Comparison of ENCODE assay signal across 21 cellular contexts in genomic region chr3:195860456-195860855, GRCh38. TPM values are rescaled to one million over a fixed set of nuclear protein-coding genes. Genes with fewer than 3 reads are reported as not detected.
DNase-seq lines count a peak whose midpoint lies in the region; ATAC-seq and TF ChIP-seq lines count a peak whose summit lies in the region.
"Had no signal": no experiment of that assay in that cellular context is flagged by ENCODE, and none has a peak within 500 bp of the region (broad histone marks: within the 10 kb centered on the region; RNA-seq: fewer than 3 reads in every experiment).

No MANE protein-coding gene starts in this region.

- no peak overlapping the region for H3K4me3 Mint-ChIP-seq in endothelial cell (ENCODE audit: unreplicated experiment)
- H3K4me3 Mint-ChIP-seq: CD4-positive, alpha-beta T cell; GM23338 had no signal

- H3K4me1 Mint-ChIP-seq in endothelial cell (ENCODE audit: unreplicated experiment), result peaks cover 22% of the 10 kb centered on the region

- H3K27ac ChIP-seq in prostate gland (peak overlapping the region; percentile 59 to 64), stomach (no peak overlapping the region)

- intact Hi-C loops in prostate gland (cut with DNase I), result loop anchor here (5.0 kb wide), 1 partner anchor 52 kb away; no protein-coding TSS in a partner anchor
- intact Hi-C loops in stomach (cut with DNase I; ENCODE audit: low total_unique reads), result loop anchor here (5.0 kb wide), 1 partner anchor 37 kb away; no protein-coding TSS in a partner anchor

- WGBS in prostate gland, result 36% methylated on average over 6 of the region's 6 CpGs
- 37 to 55% (median 52%) methylated on average over 6 of the region's 6 CpGs for WGBS in stomach, 5 donors

- TF ChIP-seq EP300 in stomach (IDR thresholded peaks at IDR 0.05), result no peak

- peaks cover 6% of the 10 kb centered on the region for H3K27me3 Mint-ChIP-seq in endothelial cell (ENCODE audit: unreplicated experiment)
- H3K27me3 Mint-ChIP-seq: CD4-positive, alpha-beta T cell had no signal

- H3K36me3 Mint-ChIP-seq in endothelial cell (ENCODE audit: low read depth, unreplicated experiment), result peaks cover 10% of the 10 kb centered on the region

- no peak for TF ChIP-seq CTCF in LNCaP clone FGC (IDR thresholded peaks at IDR 0.05; ENCODE audit: control insufficient read depth, extremely low read depth, insufficient read depth)
- TF ChIP-seq CTCF in endothelial cell (IDR thresholded peaks at IDR 0.05; ENCODE audit: unreplicated experiment), result no peak
- TF ChIP-seq CTCF in prostate gland (IDR thresholded peaks at IDR 0.05), result no peak
- TF ChIP-seq CTCF in stomach (IDR thresholded peaks at IDR 0.05), result no peak

- peak overlapping the region; percentile 62 for H3K27ac Mint-ChIP-seq in endothelial cell (ENCODE audit: unreplicated experiment)
- H3K27ac Mint-ChIP-seq: CD4-positive, alpha-beta T cell; GM23338 had no signal

- no peak for TF ChIP-seq POLR2A in prostate gland (IDR thresholded peaks at IDR 0.05)
- TF ChIP-seq POLR2A in stomach (IDR thresholded peaks at IDR 0.05), result no peak

- H3K36me3 ChIP-seq in prostate gland, result no peaks in the 10 kb centered on the region
- peaks cover 4 to 13% (median 12%) of the 10 kb centered on the region in 4 donors for H3K36me3 ChIP-seq in stomach

- no peaks in the 10 kb centered on the region for H3K9me3 ChIP-seq in prostate gland
- H3K9me3 ChIP-seq in stomach, result no peaks in the 10 kb centered on the region

- H3K4me3 ChIP-seq in LNCaP clone FGC (ENCODE audit: low read depth, low read length) (no peak overlapping the region), prostate gland (no peak overlapping the region), stomach (no peak overlapping the region)
- H3K4me3 ChIP-seq: GM23338 had no signal

- DNase-seq in NCI-H345 treated with DMSO at 0.1 percent for 48 hours (lab: John Stamatoyannopoulos, UW; ENCODE audit: unreplicated experiment) (peak; percentile 74), NCI-H345 (lab: John Stamatoyannopoulos, UW) (no peak), LNCaP clone FGC (ENCODE audit: low read depth) (peak; percentile 78), endothelial cell (ENCODE audit: low spot score) (no peak), prostate gland (ENCODE audit: low spot score) (no peak), stomach (no peak)
- DNase-seq: 8988T; Calu3; CD4-positive, alpha-beta T cell; HCEC 1CT; NCI-H1105; NCI-H2171 treated with DMSO at 0.1 percent for 48 hours; OCI-M1; SHP77 had no signal

- no peaks in the 10 kb centered on the region for H3K27me3 ChIP-seq in prostate gland (replicated peaks; ENCODE audit: insufficient read depth)
- no peaks in the 10 kb centered on the region for H3K27me3 ChIP-seq in stomach

- ATAC-seq in HG03469 (IDR thresholded peaks at IDR 0.05; ENCODE audit: unreplicated experiment) (no peak), GM18861 (IDR thresholded peaks at IDR 0.05; ENCODE audit: unreplicated experiment) (no peak)

- no peaks in the 10 kb centered on the region for H3K9me3 Mint-ChIP-seq in endothelial cell (ENCODE audit: unreplicated experiment)
- H3K9me3 Mint-ChIP-seq: CD4-positive, alpha-beta T cell; GM23338 had no signal

- peaks cover 2% of the 10 kb centered on the region for H3K4me1 ChIP-seq in prostate gland (replicated peaks)
- peaks cover 10 to 25% (median 19%) of the 10 kb centered on the region in 4 donors for H3K4me1 ChIP-seq in stomach

RNA-seq across cellular contexts. Expression of gene TNK2, which starts 47.9 kb away (rescaled TPM):
- total RNA-seq in endothelial cell (ENCODE audit: unreplicated experiment) (135 TPM), prostate gland (100 to 1,000 TPM in 1 of 2 donors, 10 to 100 TPM in 1; 34.9 to 100 TPM), stomach (100 to 1,000 TPM in 1 of 5 donors, 10 to 100 TPM in 3, 1 to 10 TPM in 1; 6.1 to 431 (median 42.6) TPM)
- polyA plus RNA-seq in stomach, result 10 to 100 TPM; 20.1 to 42.7 (median 34.5) TPM

RNA-seq across cellular contexts. Expression of gene MUC4, which starts 48.7 kb away (rescaled TPM):
- total RNA-seq in endothelial cell (ENCODE audit: unreplicated experiment) (0.05 TPM), prostate gland (10 to 100 TPM in 1 of 2 donors, 1 to 10 TPM in 1; 8.6 to 12.0 TPM), stomach (100 to 1,000 TPM in 1 of 5 donors, 10 to 100 TPM in 3, under 1 TPM in 1; 0.73 to 355 (median 41.3) TPM)
- 10 to 100 TPM in 1 of 3 donors, under 1 TPM in 1, not detected in 1; 0.81 to 28.9 TPM for polyA plus RNA-seq in stomach
- total RNA-seq: CD4-positive, alpha-beta T cell; LHCN-M2; NCI-H460; RPMI7951 had no signal
- polyA plus RNA-seq: AG04450 had no signal

Comparison
In these comparisons a context has a peak if more than half of its experiments do, and no peak if none do; other contexts are left out.
1. DNase-seq: peak in NCI-H345 treated with DMSO at 0.1 percent for 48 hours (single experiment) and LNCaP clone FGC (single experiment); none in NCI-H345 (single experiment), endothelial cell (single experiment), prostate gland (single experiment) and stomach (single experiment).
2. H3K27ac ChIP-seq: peak in prostate gland (2 of 2); none in stomach (0 of 5).